1 cellular context compared by ENCODE assay signal in genomic region chr10:50432206-50432605, GRCh38.
TF ChIP-seq lines count a peak whose summit lies in the region.

No MANE protein-coding gene starts in this region.

TF ChIP-seq in WTC11, 78 proteins besides CTCF, POLR2A, EP300 and RAD21 (continued from another document):
- TF ChIP-seq E2F4 (CRISPR knock-in tag; IDR thresholded peaks at IDR 0.05; ENCODE audit: borderline replicate concordance, low read depth) (no peak), NR3C1 (CRISPR knock-in tag; conservative IDR thresholded peaks at IDR 0.05; ENCODE audit: low read depth) (no peak), ZNF263 (CRISPR knock-in tag; IDR thresholded peaks at IDR 0.05; ENCODE audit: low read depth) (no peak), ELF4 (CRISPR knock-in tag; IDR thresholded peaks at IDR 0.05; ENCODE audit: low read depth) (no peak), MXD4 (CRISPR knock-in tag; IDR thresholded peaks at IDR 0.05; ENCODE audit: borderline replicate concordance) (no peak)
TF ChIP-seq in WTC11: peak in this region for 0.
